16 cellular contexts compared by ENCODE assay signal in genomic region chr3:111923821-111924220, GRCh38. TPM values are rescaled to one million over a fixed set of nuclear protein-coding genes. Genes with fewer than 3 reads are reported as not detected.
A peak's percentile ranks its signal among the peaks of the same experiment; 100 is the strongest.
DNase-seq lines count a peak whose midpoint lies in the region; ATAC-seq and TF ChIP-seq lines count a peak whose summit lies in the region.
"Had no signal": no experiment of that assay in that cellular context is flagged by ENCODE, and none has a peak within 500 bp of the region (broad histone marks: within the 10 kb centered on the region; RNA-seq: fewer than 3 reads in every experiment).

No MANE protein-coding gene starts in this region.

- H3K18ac ChIP-seq in IMR-90 (ENCODE audit: low read depth, low read length), result no peak overlapping the region

- no peak overlapping the region for H3K56ac ChIP-seq in IMR-90 (ENCODE audit: extremely low read depth, insufficient read depth, low read length)

- BruUV-seq in IMR-90 (replicated peaks; lab: Mats Ljungman, UMichigan), result no TSS peak

- H2BK20ac ChIP-seq in IMR-90 (ENCODE audit: low read depth, low read length), result peak overlapping the region; percentile 41; the same call in 1 of the 2 replicates

- ATAC-seq in IMR-90 (ENCODE audit: low read depth) (no peak), HG02973 (IDR thresholded peaks at IDR 0.05; ENCODE audit: unreplicated experiment) (no peak), GM21360 (IDR thresholded peaks at IDR 0.05; ENCODE audit: unreplicated experiment) (no peak)

- no peaks in the 10 kb centered on the region for H3K27me3 ChIP-seq in IMR-90 (ENCODE audit: control insufficient read depth, insufficient read depth, low read length)
- H3K27me3 ChIP-seq in stomach smooth muscle (ENCODE audit: control insufficient read depth in 1 of 2, insufficient read depth in 2 of 2, low read length in 2 of 2), result no peaks in the 10 kb centered on the region
- H3K27me3 ChIP-seq: esophagus squamous epithelium, hepatocyte had no signal

- H3K14ac ChIP-seq in IMR-90 (replicated peaks; ENCODE audit: low read depth, low read length), result 0 out of 2 replicates have a peak overlapping the region, but pooled peaks have one; percentile 21

- H2AK5ac ChIP-seq in IMR-90 (ENCODE audit: low read depth, low read length), result no peak overlapping the region

- no peak overlapping the region for H3K4me3 ChIP-seq in IMR-90 (ENCODE audit: insufficient read depth, low read depth, low read length)
- H3K4me3 ChIP-seq in stomach smooth muscle (ENCODE audit: low read length in 2 of 2), result peak overlapping the region in 1 of 2 donors; percentile 29
- H3K4me3 ChIP-seq: esophagus squamous epithelium, hepatocyte had no signal

- no peak for DNase-seq in IMR-90
- DNase-seq in SW480 (ENCODE audit: low spot score), result peak; percentile 53
- DNase-seq in kidney tubule cell (ENCODE audit: low spot score), result peak; percentile 81
- DNase-seq in stimulated activated CD4-positive, alpha-beta T cell treated with anti-CD3 and anti-CD28 coated beads, Interleukin-12 subunit alpha, Interleukin-12 subunit beta, amount 100 ng/mL, for 4 hours, result no peak
- DNase-seq: activated CD4-positive, CD25-positive, alpha-beta regulatory T cell; activated gamma-delta T cell treated with Interleukin-2 at 50 U/mL for 16 hours; DND-41; esophagus squamous epithelium; Kasumi-1; NCI-H1436; NCI-H446 treated with DMSO at 0.1 percent for 48 hours; substantia nigra had no signal

- TF ChIP-seq POLR2A in IMR-90 (IDR thresholded peaks at IDR 0.05; ENCODE audit: low read depth, low read length), result no peak

- dilution Hi-C loops in IMR-90 (cut with HindIII; ENCODE audit: low sequenced_read_pairs, unreplicated experiment), result no loop called here

- no peak overlapping the region for H2AFZ ChIP-seq in IMR-90 (replicated peaks; ENCODE audit: low read length, poor library complexity)
- H2AFZ ChIP-seq: hepatocyte had no signal

- no peak overlapping the region for H3K27ac ChIP-seq in IMR-90 (ENCODE audit: insufficient read depth, low read length)
- H3K27ac ChIP-seq in stomach smooth muscle (ENCODE audit: low read length), result peak overlapping the region; percentile 60
- H3K27ac ChIP-seq: hepatocyte had no signal

- no peak overlapping the region for H2AK9ac ChIP-seq in IMR-90 (replicated peaks; ENCODE audit: low read depth, low read length, poor library complexity)

- H2BK15ac ChIP-seq in IMR-90 (ENCODE audit: low read depth, low read length), result no peak overlapping the region

- no peak overlapping the region for H4K91ac ChIP-seq in IMR-90 (ENCODE audit: insufficient read depth, low read depth, low read length)

- WGBS in IMR-90 (ENCODE audit: extremely low coverage in 2 of 2, insufficient read length in 1 of 2), 2 experiments, result no CpG with 5 or more reads among the region's 1 CpG

- H4K5ac ChIP-seq in IMR-90 (ENCODE audit: low read depth, low read length), result no peak overlapping the region

- TF ChIP-seq RAD21 in IMR-90 (IDR thresholded peaks at IDR 0.05; ENCODE audit: low read length), result no peak

- no peak overlapping the region for H4K8ac ChIP-seq in IMR-90 (ENCODE audit: low read depth in 2 of 2, low read length in 2 of 2)

- no peak overlapping the region for H3K4me2 ChIP-seq in IMR-90 (ENCODE audit: low read depth, low read length)
- H3K4me2 ChIP-seq: hepatocyte had no signal

- H3K9me3 ChIP-seq in IMR-90 (ENCODE audit: control insufficient read depth, insufficient read depth, low read length) (no peaks in the 10 kb centered on the region), stomach smooth muscle (ENCODE audit: control insufficient read depth in 2 of 2, low read length in 2 of 2) (no peaks in the 10 kb centered on the region)
- H3K9me3 ChIP-seq: esophagus squamous epithelium had no signal

- TF ChIP-seq CTCF in IMR-90 (conservative IDR thresholded peaks at IDR 0.05; ENCODE audit: low read depth, low read length), result no peak

- no peaks in the 10 kb centered on the region; a peak in 1 of 4 replicates for H3K79me1 ChIP-seq in IMR-90 (ENCODE audit: low read depth in 1 of 2, low read length in 2 of 2)

- POLR2A ChIA-PET in IMR-90 (lab: Charles Lee; ENCODE audit: unreplicated experiment), result no interaction called here

- in situ Hi-C loops in IMR-90 (cut with MboI; ENCODE audit: low sequenced_read_pairs), result no loop called here

- H3K36me3 ChIP-seq in IMR-90 (ENCODE audit: control insufficient read depth, insufficient read depth, low read length) (peaks cover 20% of the 10 kb centered on the region), stomach smooth muscle (ENCODE audit: control insufficient read depth in 2 of 2, insufficient read depth in 2 of 2, low read length in 2 of 2) (peaks cover 22 to 38% of the 10 kb centered on the region in 2 donors)

- H3K9ac ChIP-seq in IMR-90 (ENCODE audit: low read depth, low read length), result no peak overlapping the region
- H3K9ac ChIP-seq in stomach smooth muscle (ENCODE audit: low read length in 2 of 2), result no peak overlapping the region

- H2BK120ac ChIP-seq in IMR-90 (ENCODE audit: low read depth, low read length), result peak overlapping the region; percentile 32; the same call in 1 of the 2 replicates

- no peaks in the 10 kb centered on the region for H3K9me1 ChIP-seq in IMR-90 (ENCODE audit: insufficient read depth, low read length)

- intact Hi-C loops in IMR-90 (cut with micrococcal nuclease), result no loop called here

- no peaks in the 10 kb centered on the region for H4K20me1 ChIP-seq in IMR-90 (ENCODE audit: insufficient read depth, low read length)

- CTCF ChIA-PET in IMR-90 (lab: Yijun Ruan, JAX), result no interaction called here

- H3K4ac ChIP-seq in IMR-90 (ENCODE audit: low read depth, low read length), result no peak overlapping the region

- H2BK5ac ChIP-seq in IMR-90 (ENCODE audit: low read depth, low read length, poor library complexity, severe bottlenecking), result no peak overlapping the region

- H3K23ac ChIP-seq in IMR-90 (ENCODE audit: low read depth, low read length), result no peak overlapping the region

- H3K4me1 ChIP-seq in IMR-90 (ENCODE audit: control insufficient read depth, insufficient read depth, low read length) (peaks cover 2% of the 10 kb centered on the region), stomach smooth muscle (ENCODE audit: control insufficient read depth, insufficient read depth, low read length) (peaks cover 10% of the 10 kb centered on the region)

TF ChIP-seq in IMR-90, 13 proteins besides CTCF, POLR2A, EP300 and RAD21:
- TF ChIP-seq RFX5 (IDR thresholded peaks at IDR 0.05; ENCODE audit: low read depth, low read length) (no peak), ELK1 (IDR thresholded peaks at IDR 0.05; ENCODE audit: borderline replicate concordance, low read depth, low read length) (no peak), RCOR1 (IDR thresholded peaks at IDR 0.05; ENCODE audit: insufficient replicate concordance, low read length) (no peak), MXI1 (IDR thresholded peaks at IDR 0.05; ENCODE audit: borderline replicate concordance, low read depth, low read length) (no peak), SMC3 (IDR thresholded peaks at IDR 0.05; ENCODE audit: low read depth, low read length) (no peak), MAFK (IDR thresholded peaks at IDR 0.05; ENCODE audit: low read depth, low read length) (no peak)

RNA-seq across cellular contexts. Expression of gene ABHD10, which starts 55.0 kb away (rescaled TPM):
- total RNA-seq in IMR-90 (2012; rRNA removed), result 53.9 and 57.2 TPM in 2 replicates
- polyA plus RNA-seq in IMR-90 (2012; rRNA removed), result 17.7 and 24.7 TPM in 2 replicates
- polyA plus RNA-seq in IMR-90 (2012; cell fraction: cytosol; rRNA removed), result 6.3 and 8.0 TPM in 2 replicates
- 6.5 and 16.2 TPM in 2 replicates for polyA plus RNA-seq in IMR-90 (2012; cell fraction: nucleus; rRNA removed; ENCODE audit: low replicate concordance)

Comparison
In these comparisons a context has a peak if more than half of its experiments do, and no peak if none do; other contexts are left out.
1. DNase-seq: peak in SW480 (single experiment) and kidney tubule cell (single experiment); none in IMR-90 (single experiment) and stimulated activated CD4-positive, alpha-beta T cell treated with anti-CD3 and anti-CD28 coated beads, Interleukin-12 subunit alpha, Interleukin-12 subunit beta, amount 100 ng/mL, for 4 hours (single experiment).